In genomic region chr9:124457079-124457886, GRCh38 we compare ENCODE assay signal across 1 cellular context.
TF ChIP-seq lines count a peak whose summit lies in the region.

No MANE protein-coding gene starts in this region.

TF ChIP-seq in HepG2, 621 proteins besides CTCF, POLR2A, EP300 and RAD21 (continued from another document):
- TF ChIP-seq MAFK (conservative IDR thresholded peaks at IDR 0.05 in 1 of 2, IDR thresholded peaks at IDR 0.05 in 1 of 2; ENCODE audit: low read length in 2 of 2) (peak; percentile 56 to 62), ZNF629 (CRISPR knock-in tag; conservative IDR thresholded peaks at IDR 0.05) (peak; percentile 91), LBX2 (CRISPR knock-in tag; IDR thresholded peaks at IDR 0.05; ENCODE audit: borderline replicate concordance) (no peak), SOX13 (IDR thresholded peaks at IDR 0.05) (no peak), SOX13 (CRISPR knock-in tag; conservative IDR thresholded peaks at IDR 0.05 in 1 of 2, IDR thresholded peaks at IDR 0.05 in 1 of 2) (no peak), ZNF619 (CRISPR knock-in tag; IDR thresholded peaks at IDR 0.05) (no peak), KDM5B (CRISPR knock-in tag; IDR thresholded peaks at IDR 0.05; ENCODE audit: borderline replicate concordance) (no peak), MAFF (IDR thresholded peaks at IDR 0.05; ENCODE audit: low read depth, low read length) (peak; percentile 53), NFE2L2 (IDR thresholded peaks at IDR 0.05; ENCODE audit: low read length) (peak; percentile 49; the same call in 1 of the 2 replicates), ZNF564 (CRISPR knock-in tag; IDR thresholded peaks at IDR 0.05) (no peak), PAX8 (CRISPR knock-in tag; IDR thresholded peaks at IDR 0.05; ENCODE audit: borderline replicate concordance) (no peak)
